In the genomic region with DNA sequence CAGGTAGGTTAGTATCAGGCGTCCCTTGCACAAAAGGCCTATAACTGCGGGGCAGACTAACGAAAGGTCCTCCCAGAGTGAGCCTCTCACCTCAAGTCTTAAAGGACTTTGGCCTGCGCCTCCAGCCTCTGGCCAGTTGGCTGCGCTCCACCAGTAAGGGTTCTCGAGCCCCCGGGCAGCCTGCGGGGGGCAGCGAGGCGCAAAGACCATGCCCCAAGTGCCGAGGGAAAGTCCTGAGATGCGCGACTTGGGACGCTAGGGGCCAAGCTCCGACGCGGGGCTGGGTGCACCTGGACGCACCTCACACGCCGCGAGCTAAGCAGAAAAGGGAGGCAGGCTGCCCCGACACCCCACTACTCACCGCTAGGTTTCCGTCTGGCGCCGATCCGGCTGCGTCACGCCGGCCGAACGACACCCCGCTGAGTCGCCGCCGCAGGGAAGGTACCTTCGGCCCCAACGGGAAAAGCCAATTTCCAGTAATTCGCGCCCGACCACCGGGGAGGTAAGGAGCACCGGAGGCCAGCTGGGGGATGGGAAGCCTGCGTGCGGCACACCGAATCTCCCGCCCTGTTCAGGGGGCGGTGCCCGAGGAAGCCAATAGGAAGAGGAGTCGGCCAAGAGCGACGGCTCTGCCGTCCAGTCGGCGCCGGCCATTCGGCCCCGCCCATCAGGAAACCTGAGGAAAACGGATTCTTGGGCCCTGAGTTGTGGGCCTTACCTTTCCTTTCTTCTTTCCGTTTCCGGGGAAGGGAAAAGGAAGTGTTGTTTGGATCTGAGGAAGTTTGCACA, we compare ENCODE assay signal across 8 cellular contexts.
DNase-seq lines count a peak whose midpoint lies in the region; ATAC-seq and TF ChIP-seq lines count a peak whose summit lies in the region.

Gene ORC2, minus strand, starts transcription at position 532 of the 789 bp plus-strand sequence. CDS start 5,537 bp downstream, outside the sequence.

- DNase-seq in NCI-H2081 (lab: John Stamatoyannopoulos, UW), result peak; percentile 96
- peak; percentile 87 for DNase-seq in T1000 (lab: John Stamatoyannopoulos, UW)
- DNase-seq in astrocyte of the spinal cord (ENCODE audit: low read depth, low spot score), result peak; percentile 96
- DNase-seq in hippocampal formation (lab: John Stamatoyannopoulos, UW), result peak; percentile 90 to 91
- peak; percentile 98 for DNase-seq in retina

- TF ChIP-seq CTCF in 22Rv1 (IDR thresholded peaks at IDR 0.05), result peak; percentile 68
- TF ChIP-seq CTCF in astrocyte of the spinal cord (IDR thresholded peaks at IDR 0.05; ENCODE audit: low read depth, low read length), result peak; percentile 54

- H3K4me3 ChIP-seq in astrocyte of the spinal cord (ENCODE audit: low read depth, low read length), result peak within 1 kb of the TSS; percentile 84

- ATAC-seq in GM18511 (IDR thresholded peaks at IDR 0.05; ENCODE audit: unreplicated experiment) (peak; percentile 90), HG03039 (IDR thresholded peaks at IDR 0.05; ENCODE audit: unreplicated experiment) (peak; percentile 95)

- peak within 1 kb of the TSS; percentile 82 for H3K27ac ChIP-seq in 22Rv1

- in situ Hi-C loops in astrocyte of the spinal cord (cut with HindIII; ENCODE audit: low sequenced_read_pairs), result no loop called here

Comparison
In these comparisons a context has a peak if more than half of its experiments do, and no peak if none do; other contexts are left out.
1. Peak in every context shown above with its lines: DNase-seq, ATAC-seq, H3K4me3 ChIP-seq and H3K27ac ChIP-seq.